1 cellular context compared by ENCODE assay signal in genomic region chr10:114767589-114768393, GRCh38.
TF ChIP-seq lines count a peak whose summit lies in the region.

No MANE protein-coding gene starts in this region.

TF ChIP-seq in HepG2, 621 proteins besides CTCF, POLR2A, EP300 and RAD21 (continued from another document and continues in another):
- no peak for TF ChIP-seq IKZF1 (IDR thresholded peaks at IDR 0.05)
- TF ChIP-seq ATAD3A (CRISPR knock-in tag; IDR thresholded peaks at IDR 0.05), result no peak
- no peak for TF ChIP-seq MNT (IDR thresholded peaks at IDR 0.05)
- TF ChIP-seq HOXA3 (CRISPR knock-in tag; IDR thresholded peaks at IDR 0.05), result 0 out of 2 replicates have a peak, but pooled peaks have one; percentile 13
- no peak for TF ChIP-seq ZNF841 (CRISPR knock-in tag; IDR thresholded peaks at IDR 0.05; ENCODE audit: borderline replicate concordance)
- TF ChIP-seq ZNF431 (CRISPR knock-in tag; IDR thresholded peaks at IDR 0.05; ENCODE audit: borderline replicate concordance, low read depth), result no peak
- no peak for TF ChIP-seq ZNF562 (CRISPR knock-in tag; IDR thresholded peaks at IDR 0.05; ENCODE audit: borderline replicate concordance)
- no peak for TF ChIP-seq SP1 (IDR thresholded peaks at IDR 0.05)
- TF ChIP-seq SP1 (CRISPR knock-in tag; IDR thresholded peaks at IDR 0.05), result no peak
- TF ChIP-seq ZFYVE20 (CRISPR knock-in tag; IDR thresholded peaks at IDR 0.05; ENCODE audit: borderline replicate concordance, low read depth), result no peak
- no peak for TF ChIP-seq BRCA1 (CRISPR knock-in tag; IDR thresholded peaks at IDR 0.05)
- no peak for TF ChIP-seq BATF2 (CRISPR knock-in tag; IDR thresholded peaks at IDR 0.05)
- no peak for TF ChIP-seq TFDP1 (CRISPR knock-in tag; IDR thresholded peaks at IDR 0.05; ENCODE audit: borderline replicate concordance)
- no peak for TF ChIP-seq TMF1 (CRISPR knock-in tag; IDR thresholded peaks at IDR 0.05; ENCODE audit: low read depth)
- TF ChIP-seq ZNF331 (CRISPR knock-in tag; IDR thresholded peaks at IDR 0.05), result no peak
- no peak for TF ChIP-seq ZNF337 (CRISPR knock-in tag; IDR thresholded peaks at IDR 0.05; ENCODE audit: borderline replicate concordance, low read depth)
- no peak for TF ChIP-seq CBX2 (IDR thresholded peaks at IDR 0.05; ENCODE audit: low read depth, low read length)
- TF ChIP-seq CBX2 (CRISPR knock-in tag; IDR thresholded peaks at IDR 0.05; ENCODE audit: low read depth), result no peak
- TF ChIP-seq RFXAP (CRISPR knock-in tag; IDR thresholded peaks at IDR 0.05; ENCODE audit: borderline replicate concordance), result no peak
- peak; percentile 40; the same call in 1 of the 2 replicates for TF ChIP-seq KDM2A (CRISPR knock-in tag; IDR thresholded peaks at IDR 0.05; ENCODE audit: borderline replicate concordance, low read depth)
- no peak for TF ChIP-seq PHF21A (CRISPR knock-in tag; IDR thresholded peaks at IDR 0.05)
- TF ChIP-seq JUND (CRISPR knock-in tag; IDR thresholded peaks at IDR 0.05), result no peak
- no peak for TF ChIP-seq HMG20A (CRISPR knock-in tag; IDR thresholded peaks at IDR 0.05; ENCODE audit: borderline replicate concordance)
- no peak for TF ChIP-seq MLXIP (CRISPR knock-in tag; IDR thresholded peaks at IDR 0.05; ENCODE audit: borderline replicate concordance)
- TF ChIP-seq ZSCAN29 (CRISPR knock-in tag; conservative IDR thresholded peaks at IDR 0.05), result no peak
- TF ChIP-seq GZF1 (CRISPR knock-in tag; IDR thresholded peaks at IDR 0.05), result no peak
- TF ChIP-seq EZH2 (conservative IDR thresholded peaks at IDR 0.05; ENCODE audit: low read depth, low read length), result 0 out of 2 replicates have a peak, but pooled peaks have one; percentile 45
- no peak for TF ChIP-seq ZNF280D (CRISPR knock-in tag; IDR thresholded peaks at IDR 0.05)
- TF ChIP-seq MED8 (CRISPR knock-in tag; IDR thresholded peaks at IDR 0.05; ENCODE audit: insufficient replicate concordance), result no peak
- TF ChIP-seq TFE3 (CRISPR knock-in tag; IDR thresholded peaks at IDR 0.05), result no peak
- no peak for TF ChIP-seq ZNF768 (CRISPR knock-in tag; IDR thresholded peaks at IDR 0.05)
- no peak for TF ChIP-seq ZNF567 (CRISPR knock-in tag; IDR thresholded peaks at IDR 0.05; ENCODE audit: borderline replicate concordance)
- no peak for TF ChIP-seq E2F5 (CRISPR knock-in tag; conservative IDR thresholded peaks at IDR 0.05)
- no peak for TF ChIP-seq ZBTB20 (CRISPR knock-in tag; IDR thresholded peaks at IDR 0.05; ENCODE audit: borderline replicate concordance, low read depth)
- no peak for TF ChIP-seq HNRNPUL1 (IDR thresholded peaks at IDR 0.05; ENCODE audit: low read depth, low read length)
- TF ChIP-seq NR1H2 (CRISPR knock-in tag; IDR thresholded peaks at IDR 0.05; ENCODE audit: borderline replicate concordance, low read depth), result no peak
- TF ChIP-seq GABPB1 (CRISPR knock-in tag; IDR thresholded peaks at IDR 0.05), result peak; percentile 29; the same call in 1 of the 2 replicates
- peak; percentile 40; the same call in 1 of the 2 replicates for TF ChIP-seq BCL6 (CRISPR knock-in tag; IDR thresholded peaks at IDR 0.05)
- no peak for TF ChIP-seq ZNF121 (CRISPR knock-in tag; IDR thresholded peaks at IDR 0.05)
- TF ChIP-seq ZNF383 (CRISPR knock-in tag; IDR thresholded peaks at IDR 0.05; ENCODE audit: borderline replicate concordance), result no peak
- TF ChIP-seq AFF4 (CRISPR knock-in tag; IDR thresholded peaks at IDR 0.05), result no peak
- no peak for TF ChIP-seq FUBP1 (CRISPR knock-in tag; IDR thresholded peaks at IDR 0.05; ENCODE audit: borderline replicate concordance)
- TF ChIP-seq ZNF33A (CRISPR knock-in tag; IDR thresholded peaks at IDR 0.05; ENCODE audit: borderline replicate concordance), result no peak
- no peak for TF ChIP-seq HNRNPLL (IDR thresholded peaks at IDR 0.05; ENCODE audit: low read depth, low read length, poor library complexity, severe bottlenecking)
- no peak for TF ChIP-seq ZNF816 (CRISPR knock-in tag; IDR thresholded peaks at IDR 0.05; ENCODE audit: borderline replicate concordance)
- TF ChIP-seq ZNF850 (CRISPR knock-in tag; conservative IDR thresholded peaks at IDR 0.05), result no peak
- TF ChIP-seq CHD2 (IDR thresholded peaks at IDR 0.05; ENCODE audit: low read depth, low read length), result no peak
- peak; percentile 66 for TF ChIP-seq RARA (CRISPR knock-in tag; IDR thresholded peaks at IDR 0.05)
